ENCODE assay signal across 1 cellular context in genomic region chr17:4576729-4577322, GRCh38.
TF ChIP-seq lines count a peak whose summit lies in the region.

No MANE protein-coding gene starts in this region.

TF ChIP-seq in endothelial cell of umbilical vein, 7 proteins besides CTCF, POLR2A, EP300 and RAD21 (continued from another document):
- TF ChIP-seq FOS (IDR thresholded peaks at IDR 0.05; ENCODE audit: borderline replicate concordance, insufficient read depth, low read length): no peak
- no peak for TF ChIP-seq MYC (IDR thresholded peaks at IDR 0.05; ENCODE audit: low read depth, low read length)
- no peak for TF ChIP-seq GATA2 (IDR thresholded peaks at IDR 0.05; ENCODE audit: insufficient read depth, insufficient read length, low read depth, low read length)
- TF ChIP-seq EZH2 (IDR thresholded peaks at IDR 0.05; ENCODE audit: borderline replicate concordance, low read depth, low read length, severe bottlenecking): no peak
- TF ChIP-seq MAX (IDR thresholded peaks at IDR 0.05; ENCODE audit: insufficient read depth, insufficient read length): no peak
